1 cellular context compared by ENCODE assay signal in genomic region chr19:2312819-2313501, GRCh38.
TF ChIP-seq lines count a peak whose summit lies in the region.

No MANE protein-coding gene starts in this region.

TF ChIP-seq in K562, 482 proteins besides CTCF, POLR2A, EP300 and RAD21:
- TF ChIP-seq MYNN (IDR thresholded peaks at IDR 0.05) (peak; percentile 12; the same call in 1 of the 2 replicates), MYNN (CRISPR knock-in tag; IDR thresholded peaks at IDR 0.05) (no peak), SNRNP70 (optimal IDR thresholded peaks at IDR 0.05; ENCODE audit: low read depth, low read length) (no peak), CXXC5 (CRISPR knock-in tag; IDR thresholded peaks at IDR 0.05) (no peak), TRIM28 (IDR thresholded peaks at IDR 0.05) (peak; percentile 60; the same call in 1 of the 2 replicates), HSF4 (CRISPR knock-in tag; IDR thresholded peaks at IDR 0.05; ENCODE audit: borderline replicate concordance) (no peak), NFXL1 (CRISPR knock-in tag; IDR thresholded peaks at IDR 0.05) (no peak), CBX5 (IDR thresholded peaks at IDR 0.05; ENCODE audit: borderline replicate concordance, low read depth) (0 out of 2 replicates have a peak, but pooled peaks have one; percentile 25), RFX1 (IDR thresholded peaks at IDR 0.05) (peak; percentile 81), ZNF507 (tag; conservative IDR thresholded peaks at IDR 0.05) (no peak), SMC3 (conservative IDR thresholded peaks at IDR 0.05; ENCODE audit: insufficient read depth, low read depth, low read length) (no peak), RBM17 (IDR thresholded peaks at IDR 0.05; ENCODE audit: borderline replicate concordance, low read depth, low read length) (no peak), TAF9B (IDR thresholded peaks at IDR 0.05; ENCODE audit: partially characterized antibody) (no peak), ZNF121 (CRISPR knock-in tag; conservative IDR thresholded peaks at IDR 0.05) (peak; percentile 86), CREB1 (IDR thresholded peaks at IDR 0.05) (no peak), CREB1 (CRISPR knock-in tag; IDR thresholded peaks at IDR 0.05) (no peak), HIVEP1 (CRISPR knock-in tag; IDR thresholded peaks at IDR 0.05) (no peak), E2F8 (IDR thresholded peaks at IDR 0.05; ENCODE audit: low read depth, partially characterized antibody) (no peak), PTTG1 (tag; IDR thresholded peaks at IDR 0.05; ENCODE audit: low read depth) (no peak), CBX1 (IDR thresholded peaks at IDR 0.05; ENCODE audit: low read depth) (peak; percentile 59; the same call in 1 of the 2 replicates), BRD9 (IDR thresholded peaks at IDR 0.05; ENCODE audit: low read depth, partially characterized antibody) (no peak), E2F4 (CRISPR knock-in tag; IDR thresholded peaks at IDR 0.05; ENCODE audit: low read depth) (no peak), ZNF316 (IDR thresholded peaks at IDR 0.05) (peak; percentile 90), LARP7 (IDR thresholded peaks at IDR 0.05) (no peak), TRIM24 (IDR thresholded peaks at IDR 0.05) (peak in 1 of 2 experiments; percentile 56; a peak in 1 of 4 replicates)
- TF ChIP-seq, protein P1, sequence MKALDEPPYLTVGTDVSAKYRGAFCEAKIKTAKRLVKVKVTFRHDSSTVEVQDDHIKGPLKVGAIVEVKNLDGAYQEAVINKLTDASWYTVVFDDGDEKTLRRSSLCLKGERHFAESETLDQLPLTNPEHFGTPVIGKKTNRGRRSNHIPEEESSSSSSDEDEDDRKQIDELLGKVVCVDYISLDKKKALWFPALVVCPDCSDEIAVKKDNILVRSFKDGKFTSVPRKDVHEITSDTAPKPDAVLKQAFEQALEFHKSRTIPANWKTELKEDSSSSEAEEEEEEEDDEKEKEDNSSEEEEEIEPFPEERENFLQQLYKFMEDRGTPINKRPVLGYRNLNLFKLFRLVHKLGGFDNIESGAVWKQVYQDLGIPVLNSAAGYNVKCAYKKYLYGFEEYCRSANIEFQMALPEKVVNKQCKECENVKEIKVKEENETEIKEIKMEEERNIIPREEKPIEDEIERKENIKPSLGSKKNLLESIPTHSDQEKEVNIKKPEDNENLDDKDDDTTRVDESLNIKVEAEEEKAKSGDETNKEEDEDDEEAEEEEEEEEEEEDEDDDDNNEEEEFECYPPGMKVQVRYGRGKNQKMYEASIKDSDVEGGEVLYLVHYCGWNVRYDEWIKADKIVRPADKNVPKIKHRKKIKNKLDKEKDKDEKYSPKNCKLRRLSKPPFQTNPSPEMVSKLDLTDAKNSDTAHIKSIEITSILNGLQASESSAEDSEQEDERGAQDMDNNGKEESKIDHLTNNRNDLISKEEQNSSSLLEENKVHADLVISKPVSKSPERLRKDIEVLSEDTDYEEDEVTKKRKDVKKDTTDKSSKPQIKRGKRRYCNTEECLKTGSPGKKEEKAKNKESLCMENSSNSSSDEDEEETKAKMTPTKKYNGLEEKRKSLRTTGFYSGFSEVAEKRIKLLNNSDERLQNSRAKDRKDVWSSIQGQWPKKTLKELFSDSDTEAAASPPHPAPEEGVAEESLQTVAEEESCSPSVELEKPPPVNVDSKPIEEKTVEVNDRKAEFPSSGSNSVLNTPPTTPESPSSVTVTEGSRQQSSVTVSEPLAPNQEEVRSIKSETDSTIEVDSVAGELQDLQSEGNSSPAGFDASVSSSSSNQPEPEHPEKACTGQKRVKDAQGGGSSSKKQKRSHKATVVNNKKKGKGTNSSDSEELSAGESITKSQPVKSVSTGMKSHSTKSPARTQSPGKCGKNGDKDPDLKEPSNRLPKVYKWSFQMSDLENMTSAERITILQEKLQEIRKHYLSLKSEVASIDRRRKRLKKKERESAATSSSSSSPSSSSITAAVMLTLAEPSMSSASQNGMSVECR (CRISPR knock-in tag; IDR thresholded peaks at IDR 0.05) = no peak
- TF ChIP-seq, protein P2, sequence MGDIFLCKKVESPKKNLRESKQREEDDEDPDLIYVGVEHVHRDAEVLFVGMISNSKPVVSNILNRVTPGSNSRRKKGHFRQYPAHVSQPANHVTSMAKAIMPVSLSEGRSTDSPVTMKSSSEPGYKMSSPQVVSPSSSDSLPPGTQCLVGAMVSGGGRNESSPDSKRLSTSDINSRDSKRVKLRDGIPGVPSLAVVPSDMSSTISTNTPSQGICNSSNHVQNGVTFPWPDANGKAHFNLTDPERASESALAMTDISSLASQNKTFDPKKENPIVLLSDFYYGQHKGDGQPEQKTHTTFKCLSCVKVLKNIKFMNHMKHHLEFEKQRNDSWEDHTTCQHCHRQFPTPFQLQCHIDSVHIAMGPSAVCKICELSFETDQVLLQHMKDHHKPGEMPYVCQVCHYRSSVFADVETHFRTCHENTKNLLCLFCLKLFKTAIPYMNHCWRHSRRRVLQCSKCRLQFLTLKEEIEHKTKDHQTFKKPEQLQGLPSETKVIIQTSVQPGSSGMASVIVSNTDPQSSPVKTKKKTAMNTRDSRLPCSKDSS (IDR thresholded peaks at IDR 0.05; ENCODE audit: low read depth, partially characterized antibody) = no peak
